ENCODE assay signal across 26 cellular contexts in genomic region chr22:47291565-47292495, GRCh38.
DNase-seq lines count a peak whose midpoint lies in the region; ATAC-seq and TF ChIP-seq lines count a peak whose summit lies in the region.
"Had no signal": no experiment of that assay in that cellular context is flagged by ENCODE, and none has a peak within 500 bp of the region (broad histone marks: within the 10 kb centered on the region; RNA-seq: fewer than 3 reads in every experiment).

No MANE protein-coding gene starts in this region.

- DNase-seq in H9 (peak; percentile 7), caudate nucleus (lab: John Stamatoyannopoulos, UW) (no peak), neuronal stem cell (ENCODE audit: low spot score) (no peak), thoracic aorta (ENCODE audit: low spot score) (no peak), SK-N-DZ (ENCODE audit: low spot score) (no peak), NCI-H1930 (lab: John Stamatoyannopoulos, UW) (no peak), GM03348 (ENCODE audit: low spot score) (no peak)
- DNase-seq: activated CD4-positive, alpha-beta T cell treated with anti-CD3 and anti-CD28 coated beads, Interleukin-2, amount 50 U/mL, for 1 hour; activated naive CD8-positive, alpha-beta T cell treated with anti-CD3 and anti-CD28 coated beads for 36 hours; Calu3; glutamatergic neuron; MV-4-11; NCI-H1694; NCI-H526; occipital lobe; retina; stimulated activated CD4-positive, alpha-beta T cell treated with anti-CD3 and anti-CD28 coated beads, Interleukin-4, amount 100 ng/mL, for 1 hour; T-helper 17 cell had no signal

- no peak overlapping the region for H2BK12ac ChIP-seq in H9 (ENCODE audit: insufficient read length, low read depth, low read length)
- H2BK12ac ChIP-seq in neuronal stem cell (ENCODE audit: low read length) = no peak overlapping the region

- no peaks in the 10 kb centered on the region for H3K4me1 Mint-ChIP-seq in H9
- H3K4me1 Mint-ChIP-seq: activated naive CD8-positive, alpha-beta T cell treated with anti-CD3 and anti-CD28 coated beads for 36 hours; activated T-helper 17 cell treated with anti-CD3 and anti-CD28 coated beads, Interleukin-2, amount 50 U/mL, for 72 hours; memory B cell; stimulated activated memory B cell treated with anti-CD40 and anti-IgM and Interleukin-4, amounts not matched to agents 10 μg/mL and 1 μg/mL and 100 μg/mL, for 72 hours; T-helper 17 cell had no signal

- H4K5ac ChIP-seq in H9 (ENCODE audit: insufficient read length, low read depth, low read length) = no peak overlapping the region

- H3K9me3 Mint-ChIP-seq in H9 = peaks cover 89 to 99% of the 10 kb centered on the region in 2 experiments
- H3K9me3 Mint-ChIP-seq: activated naive CD8-positive, alpha-beta T cell treated with anti-CD3 and anti-CD28 coated beads for 36 hours; activated T-helper 17 cell treated with anti-CD3 and anti-CD28 coated beads, Interleukin-2, amount 50 U/mL, for 72 hours had no signal

- no peaks in the 10 kb centered on the region for H3K79me2 ChIP-seq in H9 (ENCODE audit: insufficient read depth, low read length)

- H3K4ac ChIP-seq in H9 (ENCODE audit: low read depth, low read length) = no peak overlapping the region
- no peak overlapping the region for H3K4ac ChIP-seq in neuronal stem cell (ENCODE audit: low read length)

- H3K18ac ChIP-seq in H9 (ENCODE audit: insufficient read length, low read depth, low read length) (no peak overlapping the region), neuronal stem cell (ENCODE audit: low read length) (no peak overlapping the region)

- TF ChIP-seq CTCF in H9 (conservative IDR thresholded peaks at IDR 0.05) (no peak), thoracic aorta (IDR thresholded peaks at IDR 0.05) (no peak)

- H3K9me3 ChIP-seq in H9 (ENCODE audit: control insufficient read depth, low read depth, low read length) (peaks cover 87% of the 10 kb centered on the region), neuronal stem cell (replicated peaks in 1 of 2; ENCODE audit: control insufficient read depth in 2 of 2, insufficient read depth in 1 of 2, low read depth in 1 of 2, low read length in 2 of 2) (peaks cover 0 to 80% of the 10 kb centered on the region in 2 donors), thoracic aorta (no peaks in the 10 kb centered on the region)
- H3K9me3 ChIP-seq: BLaER1 treated with 17β-estradiol and CSF1 and Interleukin-3, amounts not matched to agents 10 nM and 100 nM had no signal

- no peak overlapping the region for H2BK20ac ChIP-seq in H9 (ENCODE audit: low read depth, low read length, poor library complexity, severe bottlenecking)

- H4K8ac ChIP-seq in H9 (replicated peaks; ENCODE audit: insufficient read length, low read depth, low read length) = no peak overlapping the region
- no peak overlapping the region for H4K8ac ChIP-seq in neuronal stem cell (ENCODE audit: low read depth, low read length)

- H3K27ac ChIP-seq in H9 (ENCODE audit: insufficient read length, low read depth, low read length) = no peak overlapping the region
- peak overlapping the region; percentile 40 for H3K27ac ChIP-seq in caudate nucleus (ENCODE audit: low read depth, low read length)
- H3K27ac ChIP-seq in neuronal stem cell (replicated peaks; ENCODE audit: low read length) = no peak overlapping the region
- peak overlapping the region; percentile 41 to 64 for H3K27ac ChIP-seq in thoracic aorta
- H3K27ac ChIP-seq: BLaER1 treated with 17β-estradiol and CSF1 and Interleukin-3, amounts not matched to agents 10 nM and 100 nM; KMS-11; SK-N-MC had no signal

- H3K4me1 ChIP-seq in H9 (ENCODE audit: insufficient read depth, low read length) (no peaks in the 10 kb centered on the region), neuronal stem cell (ENCODE audit: control insufficient read depth in 2 of 2, insufficient read depth in 1 of 2, low read depth in 1 of 2, low read length in 2 of 2) (no peaks in the 10 kb centered on the region), thoracic aorta (ENCODE audit: control insufficient read depth in 1 of 2, low read depth in 2 of 2) (peaks cover 6 to 27% of the 10 kb centered on the region in 2 donors)

- peak overlapping the region in 1 of 2 donors; percentile 53 for H3K4me3 ChIP-seq in neuronal stem cell (ENCODE audit: low read length in 2 of 2)
- no peak overlapping the region for H3K4me3 ChIP-seq in thoracic aorta
- H3K4me3 ChIP-seq: BLaER1 treated with 17β-estradiol and CSF1 and Interleukin-3, amounts not matched to agents 10 nM and 100 nM; GM12878; SK-N-MC had no signal

- H3K4me2 ChIP-seq in H9 (ENCODE audit: insufficient read depth, insufficient read length, low read length) (no peak overlapping the region), neuronal stem cell (ENCODE audit: insufficient read depth, low read length, poor library complexity, severe bottlenecking) (no peak overlapping the region)
- H3K4me2 ChIP-seq: BLaER1 treated with 17β-estradiol and CSF1 and Interleukin-3, amounts not matched to agents 10 nM and 100 nM; KMS-11 had no signal

- H3K14ac ChIP-seq in H9 (ENCODE audit: insufficient read depth, low read length) (no peak overlapping the region), neuronal stem cell (ENCODE audit: low read length) (no peak overlapping the region)

- no peaks in the 10 kb centered on the region for H3K36me3 ChIP-seq in neuronal stem cell (replicated peaks in 1 of 2; ENCODE audit: control insufficient read depth in 2 of 2, insufficient read depth in 2 of 2, low read length in 2 of 2)
- no peaks in the 10 kb centered on the region for H3K36me3 ChIP-seq in thoracic aorta
- H3K36me3 ChIP-seq: BLaER1 treated with 17β-estradiol and CSF1 and Interleukin-3, amounts not matched to agents 10 nM and 100 nM had no signal

- H2AK5ac ChIP-seq in H9 (ENCODE audit: insufficient read length, low read length) (no peak overlapping the region), neuronal stem cell (ENCODE audit: low read depth, low read length) (no peak overlapping the region)

- no peaks in the 10 kb centered on the region for H3K79me1 ChIP-seq in H9 (ENCODE audit: insufficient read depth, low read depth, low read length, poor library complexity, severe bottlenecking)
- H3K79me1 ChIP-seq in neuronal stem cell (ENCODE audit: low read depth, low read length) = no peaks in the 10 kb centered on the region

- H4K91ac ChIP-seq in H9 (ENCODE audit: insufficient read length, low read depth, low read length) (no peak overlapping the region), neuronal stem cell (ENCODE audit: low read depth, low read length, poor library complexity) (no peak overlapping the region)

- no peaks in the 10 kb centered on the region for H3K27me3 ChIP-seq in H9 (ENCODE audit: insufficient read depth, low read length)
- peaks cover 0 to 29% (median 0%) of the 10 kb centered on the region in 3 experiments for H3K27me3 ChIP-seq in neuronal stem cell (ENCODE audit: control insufficient read depth in 3 of 3, insufficient read depth in 3 of 3, low read depth in 1 of 3, low read length in 3 of 3)
- H3K27me3 ChIP-seq in thoracic aorta (replicated peaks; ENCODE audit: insufficient read depth) = no peaks in the 10 kb centered on the region
- H3K27me3 ChIP-seq: BLaER1 treated with 17β-estradiol and CSF1 and Interleukin-3, amounts not matched to agents 10 nM and 100 nM had no signal

- ATAC-seq in thoracic aorta (ENCODE audit: insufficient number of reproducible peaks, low FRiP score, low read depth) (no peak), GM18870 (IDR thresholded peaks at IDR 0.05; ENCODE audit: unreplicated experiment) (no peak)
- ATAC-seq: activated T-helper 17 cell treated with anti-CD3 and anti-CD28 coated beads, Interleukin-2, amount 50 U/mL, for 72 hours; GM12878; stimulated activated memory B cell treated with anti-CD40 and anti-IgM and Interleukin-4, amounts not matched to agents 10 μg/mL and 1 μg/mL and 100 μg/mL, for 72 hours; T-helper 17 cell had no signal

- no peaks in the 10 kb centered on the region for H3K23me2 ChIP-seq in H9 (ENCODE audit: insufficient read length, low read depth, low read length, poor library complexity, severe bottlenecking)

- no peak overlapping the region for H3K4me3 Mint-ChIP-seq in H9
- H3K4me3 Mint-ChIP-seq: activated naive CD8-positive, alpha-beta T cell treated with anti-CD3 and anti-CD28 coated beads for 36 hours; activated T-helper 17 cell treated with anti-CD3 and anti-CD28 coated beads, Interleukin-2, amount 50 U/mL, for 72 hours; memory B cell; stimulated activated memory B cell treated with anti-CD40 and anti-IgM and Interleukin-4, amounts not matched to agents 10 μg/mL and 1 μg/mL and 100 μg/mL, for 72 hours; T-helper 17 cell had no signal

- no peak overlapping the region for H3K27ac Mint-ChIP-seq in H9
- H3K27ac Mint-ChIP-seq: activated naive CD8-positive, alpha-beta T cell treated with anti-CD3 and anti-CD28 coated beads for 36 hours; activated T-helper 17 cell treated with anti-CD3 and anti-CD28 coated beads, Interleukin-2, amount 50 U/mL, for 72 hours; memory B cell; stimulated activated memory B cell treated with anti-CD40 and anti-IgM and Interleukin-4, amounts not matched to agents 10 μg/mL and 1 μg/mL and 100 μg/mL, for 72 hours; T-helper 17 cell had no signal

- no peak overlapping the region for H2BK120ac ChIP-seq in H9 (ENCODE audit: low read depth, low read length, poor library complexity, severe bottlenecking)
- H2BK120ac ChIP-seq in neuronal stem cell (ENCODE audit: low read depth, low read length) = no peak overlapping the region

- H3K36me3 Mint-ChIP-seq in H9 (ENCODE audit: insufficient read depth in 1 of 3, low read depth in 3 of 3) = peaks cover 12 to 44% (median 24%) of the 10 kb centered on the region in 3 experiments; a peak in 6 of 7 replicates
- H3K36me3 Mint-ChIP-seq: activated naive CD8-positive, alpha-beta T cell treated with anti-CD3 and anti-CD28 coated beads for 36 hours; memory B cell; stimulated activated memory B cell treated with anti-CD40 and anti-IgM and Interleukin-4, amounts not matched to agents 10 μg/mL and 1 μg/mL and 100 μg/mL, for 72 hours had no signal

- no peak overlapping the region for H3T11ph ChIP-seq in H9 (ENCODE audit: low read length)

- H3K9ac ChIP-seq in H9 (ENCODE audit: extremely low read depth, insufficient read length, low read length) (no peak overlapping the region), neuronal stem cell (ENCODE audit: low read depth, low read length, poor library complexity) (peak overlapping the region; percentile 33)
- H3K9ac ChIP-seq: BLaER1 treated with 17β-estradiol and CSF1 and Interleukin-3, amounts not matched to agents 10 nM and 100 nM; KMS-11 had no signal

- H2BK15ac ChIP-seq in H9 (ENCODE audit: low read depth, low read length) (no peak overlapping the region), neuronal stem cell (ENCODE audit: low read length) (no peak overlapping the region)

- H3K27me3 Mint-ChIP-seq in H9 (ENCODE audit: low read depth) = peaks cover 4% of the 10 kb centered on the region
- H3K27me3 Mint-ChIP-seq: activated naive CD8-positive, alpha-beta T cell treated with anti-CD3 and anti-CD28 coated beads for 36 hours had no signal

- H3K56ac ChIP-seq in H9 (ENCODE audit: insufficient read length, low read depth, low read length) = no peak overlapping the region

- no peaks in the 10 kb centered on the region for H4K20me1 ChIP-seq in H9 (ENCODE audit: control insufficient read depth, insufficient read depth, insufficient read length)
- H4K20me1 ChIP-seq: BLaER1 treated with 17β-estradiol and CSF1 and Interleukin-3, amounts not matched to agents 10 nM and 100 nM had no signal

- H2AFZ ChIP-seq in H9 (ENCODE audit: low read length) (no peak overlapping the region), neuronal stem cell (ENCODE audit: low read length) (no peak overlapping the region)

- H2BK5ac ChIP-seq in H9 (ENCODE audit: insufficient read length, low read length) (no peak overlapping the region), neuronal stem cell (ENCODE audit: low read length) (no peak overlapping the region)

- WGBS in H9 (ENCODE audit: extremely low coverage, insufficient read length, low lambda C conversion rate) = no CpG with 5 or more reads among the region's 18 CpGs
- no CpG with 5 or more reads among the region's 18 CpGs for WGBS in neuronal stem cell (ENCODE audit: extremely low coverage in 2 of 2, insufficient read length in 2 of 2, insufficient replicate concordance in 1 of 2), 2 donors

- H3K23ac ChIP-seq in H9 (ENCODE audit: insufficient read length, low read depth, low read length) (no peak overlapping the region), neuronal stem cell (ENCODE audit: low read depth, low read length, poor library complexity) (no peak overlapping the region)

Comparison
In these comparisons a context has a peak if more than half of its experiments do, and no peak if none do; other contexts are left out.
1. H3K27ac ChIP-seq: peak in caudate nucleus (single experiment) and thoracic aorta (2 of 2); none in H9 (single experiment) and neuronal stem cell (single experiment).